12 cellular contexts compared by ENCODE assay signal in the genomic region with DNA sequence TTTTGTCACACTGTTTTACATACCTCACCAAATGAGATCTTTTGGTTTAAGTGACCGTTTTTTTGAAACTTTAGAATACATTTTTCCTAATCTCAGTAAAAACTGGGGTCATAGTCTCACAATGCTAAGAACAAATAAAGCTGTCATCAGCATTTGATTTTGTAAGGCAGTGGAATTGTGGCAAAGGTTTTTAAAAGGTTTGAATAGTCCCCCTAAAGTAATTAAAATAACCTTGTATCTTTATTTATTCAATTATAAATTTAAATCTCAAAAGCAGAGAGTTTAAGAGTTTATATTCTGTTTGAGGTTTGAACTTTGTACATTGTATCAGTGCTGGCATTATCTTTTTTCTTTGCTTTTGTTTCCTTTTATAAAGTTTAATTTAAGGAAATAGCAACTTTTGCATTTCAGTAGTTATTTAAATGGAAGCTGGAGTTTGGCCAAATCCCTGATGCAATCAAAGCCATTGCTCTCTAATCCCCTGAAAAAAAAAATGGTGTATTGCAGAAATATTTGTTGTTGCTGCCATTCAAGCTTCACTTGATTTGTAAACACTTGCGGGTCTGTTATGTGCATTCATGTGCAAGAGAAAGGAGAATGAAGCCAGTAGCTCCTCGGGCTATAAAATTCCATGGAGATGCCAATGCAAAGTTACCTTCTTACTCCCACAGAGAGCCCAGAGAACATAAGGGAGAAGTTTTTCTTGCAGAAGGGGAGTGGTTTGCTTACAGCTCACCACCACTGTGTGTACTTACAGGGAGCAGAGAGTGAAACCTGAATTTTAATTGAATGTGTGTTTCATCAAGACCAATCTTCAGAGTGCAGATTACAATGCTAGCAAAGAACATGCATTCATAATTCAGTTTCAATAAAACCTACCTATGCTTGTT.
DNase-seq lines count a peak whose midpoint lies in the region; ATAC-seq and TF ChIP-seq lines count a peak whose summit lies in the region.
"Had no signal": no experiment of that assay in that cellular context is flagged by ENCODE, and none has a peak within 500 bp of the region (broad histone marks: within the 10 kb centered on the region; RNA-seq: fewer than 3 reads in every experiment).

No MANE protein-coding gene starts in this region.

- POLR2A ChIA-PET in activated CD4-positive, alpha-beta T cell treated with anti-CD3 and anti-CD28 coated beads for 36 hours (lab: Charles Lee): no interaction called here

- H2AFZ ChIP-seq in GM23338: no peak overlapping the region

- ATAC-seq in GM23338 (peak; percentile 99), GM18909 (IDR thresholded peaks at IDR 0.05; ENCODE audit: poor library complexity, unreplicated experiment) (no peak), HG02798 (IDR thresholded peaks at IDR 0.05; ENCODE audit: poor library complexity, unreplicated experiment) (no peak)
- no peak for ATAC-seq in activated CD4-positive, alpha-beta T cell treated with anti-CD3 and anti-CD28 coated beads for 36 hours
- ATAC-seq: activated CD4-positive, CD25-positive, alpha-beta regulatory T cell treated with anti-CD3 and anti-CD28 coated beads, Interleukin-2, amount 50 U/mL, for 24 hours had no signal

- peak overlapping the region; percentile 91 for H3K27ac ChIP-seq in GM23338 (ENCODE audit: low read depth)
- H3K27ac ChIP-seq: HL-60 had no signal

- no peaks in the 10 kb centered on the region for H3K27me3 Mint-ChIP-seq in GM23338 (ENCODE audit: insufficient read depth, low read depth, poor library complexity)
- H3K27me3 Mint-ChIP-seq in nephron (ENCODE audit: low read depth): no peaks in the 10 kb centered on the region
- H3K27me3 Mint-ChIP-seq in activated CD4-positive, alpha-beta T cell treated with anti-CD3 and anti-CD28 coated beads for 36 hours: peaks cover 6% of the 10 kb centered on the region

- no peaks in the 10 kb centered on the region for H3K36me3 ChIP-seq in GM23338 (ENCODE audit: insufficient read depth)

- TF ChIP-seq CTCF in GM23338 (conservative IDR thresholded peaks at IDR 0.05; ENCODE audit: low read depth in 2 of 2): no peak
- no peak for TF ChIP-seq CTCF in epithelial cell of esophagus (IDR thresholded peaks at IDR 0.05; ENCODE audit: insufficient read depth, low read depth, low read length, missing control alignments)
- TF ChIP-seq CTCF in nephron (IDR thresholded peaks at IDR 0.05; ENCODE audit: unreplicated experiment in 3 of 3): no peak

- no peaks in the 10 kb centered on the region for H3K79me2 ChIP-seq in GM23338 (replicated peaks; ENCODE audit: insufficient read depth)

- peak overlapping the region; percentile 94 for H3K27ac Mint-ChIP-seq in GM23338
- peak overlapping the region; percentile 5 to 65 (median 27) for H3K27ac Mint-ChIP-seq in nephron
- H3K27ac Mint-ChIP-seq in activated CD4-positive, alpha-beta T cell treated with anti-CD3 and anti-CD28 coated beads for 36 hours: no peak overlapping the region
- H3K27ac Mint-ChIP-seq: activated naive CD8-positive, alpha-beta T cell treated with anti-CD3 and anti-CD28 coated beads, Interleukin-2, amount 10 ng/mL, durations not matched to agents 7 days and 5 days had no signal

- peaks cover 33% of the 10 kb centered on the region for H3K4me1 Mint-ChIP-seq in GM23338
- peaks cover 11% of the 10 kb centered on the region for H3K4me1 Mint-ChIP-seq in nephron
- H3K4me1 Mint-ChIP-seq in activated CD4-positive, alpha-beta T cell treated with anti-CD3 and anti-CD28 coated beads for 36 hours: no peaks in the 10 kb centered on the region
- H3K4me1 Mint-ChIP-seq: activated naive CD8-positive, alpha-beta T cell treated with anti-CD3 and anti-CD28 coated beads, Interleukin-2, amount 10 ng/mL, durations not matched to agents 7 days and 5 days had no signal

- no peaks in the 10 kb centered on the region for H3K27me3 ChIP-seq in GM23338 (ENCODE audit: insufficient read depth)

- H4K20me1 ChIP-seq in GM23338 (replicated peaks; ENCODE audit: insufficient read depth): no peaks in the 10 kb centered on the region

- H3K4me3 Mint-ChIP-seq in GM23338 (peak overlapping the region; percentile 54), nephron (no peak overlapping the region)
- H3K4me3 Mint-ChIP-seq in activated CD4-positive, alpha-beta T cell treated with anti-CD3 and anti-CD28 coated beads for 36 hours: no peak overlapping the region
- H3K4me3 Mint-ChIP-seq: activated naive CD8-positive, alpha-beta T cell treated with anti-CD3 and anti-CD28 coated beads, Interleukin-2, amount 10 ng/mL, durations not matched to agents 7 days and 5 days had no signal

- DNase-seq in GM23338 (ENCODE audit: low spot score) (peak; percentile 90), NCI-H460 (ENCODE audit: extremely low read depth, low read depth) (peak; percentile 20), epithelial cell of esophagus (ENCODE audit: low read depth) (peak; percentile 66)
- DNase-seq in stimulated activated CD4-positive, alpha-beta T cell treated with anti-CD3 and anti-CD28 coated beads, Interleukin-4, amount 100 ng/mL, for 24 hours: no peak
- DNase-seq in activated CD4-positive, alpha-beta T cell treated with anti-CD3 and anti-CD28 coated beads for 36 hours: no peak
- DNase-seq: activated naive CD8-positive, alpha-beta T cell treated with anti-CD3 and anti-CD28 coated beads, Interleukin-2, amount 10 ng/mL, durations not matched to agents 7 days and 5 days; NCI-H774 had no signal

- H3K9me2 ChIP-seq in GM23338 (ENCODE audit: insufficient read depth): no peaks in the 10 kb centered on the region

- peaks cover 14% of the 10 kb centered on the region; the same call in 2 of the 3 replicates for H3K36me3 Mint-ChIP-seq in GM23338 (ENCODE audit: low read depth)
- peaks cover 11% of the 10 kb centered on the region for H3K36me3 Mint-ChIP-seq in nephron (ENCODE audit: low read depth)
- H3K36me3 Mint-ChIP-seq in activated CD4-positive, alpha-beta T cell treated with anti-CD3 and anti-CD28 coated beads for 36 hours (ENCODE audit: low read depth): no peaks in the 10 kb centered on the region
- H3K36me3 Mint-ChIP-seq: activated naive CD8-positive, alpha-beta T cell treated with anti-CD3 and anti-CD28 coated beads, Interleukin-2, amount 10 ng/mL, durations not matched to agents 7 days and 5 days had no signal

- intact Hi-C loops in activated CD4-positive, alpha-beta T cell treated with anti-CD3 and anti-CD28 coated beads for 36 hours (cut with DNase I, micrococcal nuclease): no loop called here

- no peaks in the 10 kb centered on the region for H3F3A ChIP-seq in GM23338 (replicated peaks; ENCODE audit: low read depth)

- CTCF ChIA-PET in activated CD4-positive, alpha-beta T cell treated with anti-CD3 and anti-CD28 coated beads for 36 hours (lab: Charles Lee): interaction anchor here (0.6 kb wide), 1 partner anchor 51 kb away, joined by 4 read pairs; no protein-coding TSS in a partner anchor

- H3K9me3 Mint-ChIP-seq in GM23338 (peaks cover 11% of the 10 kb centered on the region; the same call in 2 of the 3 replicates), nephron (no peaks in the 10 kb centered on the region)
- H3K9me3 Mint-ChIP-seq in activated CD4-positive, alpha-beta T cell treated with anti-CD3 and anti-CD28 coated beads for 36 hours (ENCODE audit: low read depth): no peaks in the 10 kb centered on the region
- H3K9me3 Mint-ChIP-seq: activated naive CD8-positive, alpha-beta T cell treated with anti-CD3 and anti-CD28 coated beads, Interleukin-2, amount 10 ng/mL, durations not matched to agents 7 days and 5 days had no signal

- H3K4me3 ChIP-seq in GM23338: no peak overlapping the region
- H3K4me3 ChIP-seq in epithelial cell of esophagus (ENCODE audit: low read length): no peak overlapping the region

- H3K4me2 ChIP-seq in GM23338: peak overlapping the region; percentile 6

- H3K4me1 ChIP-seq in GM23338 (ENCODE audit: insufficient read depth): peaks cover 28% of the 10 kb centered on the region

TF ChIP-seq in GM23338, 12 proteins besides CTCF, POLR2A, EP300 and RAD21 (continues in another document):
- no peak for TF ChIP-seq JUNB (IDR thresholded peaks at IDR 0.05; ENCODE audit: unreplicated experiment)
- no peak for TF ChIP-seq ZNF114 (CRISPR knock-in tag; IDR thresholded peaks at IDR 0.05)
- TF ChIP-seq, protein P1, sequence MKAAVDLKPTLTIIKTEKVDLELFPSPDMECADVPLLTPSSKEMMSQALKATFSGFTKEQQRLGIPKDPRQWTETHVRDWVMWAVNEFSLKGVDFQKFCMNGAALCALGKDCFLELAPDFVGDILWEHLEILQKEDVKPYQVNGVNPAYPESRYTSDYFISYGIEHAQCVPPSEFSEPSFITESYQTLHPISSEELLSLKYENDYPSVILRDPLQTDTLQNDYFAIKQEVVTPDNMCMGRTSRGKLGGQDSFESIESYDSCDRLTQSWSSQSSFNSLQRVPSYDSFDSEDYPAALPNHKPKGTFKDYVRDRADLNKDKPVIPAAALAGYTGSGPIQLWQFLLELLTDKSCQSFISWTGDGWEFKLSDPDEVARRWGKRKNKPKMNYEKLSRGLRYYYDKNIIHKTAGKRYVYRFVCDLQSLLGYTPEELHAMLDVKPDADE (IDR thresholded peaks at IDR 0.05): no peak
- TF ChIP-seq STAT1 (IDR thresholded peaks at IDR 0.05; ENCODE audit: unreplicated experiment): no peak
- TF ChIP-seq POLR2AphosphoS5 (IDR thresholded peaks at IDR 0.05; ENCODE audit: low read depth): no peak
- no peak for TF ChIP-seq ZNF331 (CRISPR knock-in tag; IDR thresholded peaks at IDR 0.05; ENCODE audit: low read depth)
- TF ChIP-seq, protein P2, sequence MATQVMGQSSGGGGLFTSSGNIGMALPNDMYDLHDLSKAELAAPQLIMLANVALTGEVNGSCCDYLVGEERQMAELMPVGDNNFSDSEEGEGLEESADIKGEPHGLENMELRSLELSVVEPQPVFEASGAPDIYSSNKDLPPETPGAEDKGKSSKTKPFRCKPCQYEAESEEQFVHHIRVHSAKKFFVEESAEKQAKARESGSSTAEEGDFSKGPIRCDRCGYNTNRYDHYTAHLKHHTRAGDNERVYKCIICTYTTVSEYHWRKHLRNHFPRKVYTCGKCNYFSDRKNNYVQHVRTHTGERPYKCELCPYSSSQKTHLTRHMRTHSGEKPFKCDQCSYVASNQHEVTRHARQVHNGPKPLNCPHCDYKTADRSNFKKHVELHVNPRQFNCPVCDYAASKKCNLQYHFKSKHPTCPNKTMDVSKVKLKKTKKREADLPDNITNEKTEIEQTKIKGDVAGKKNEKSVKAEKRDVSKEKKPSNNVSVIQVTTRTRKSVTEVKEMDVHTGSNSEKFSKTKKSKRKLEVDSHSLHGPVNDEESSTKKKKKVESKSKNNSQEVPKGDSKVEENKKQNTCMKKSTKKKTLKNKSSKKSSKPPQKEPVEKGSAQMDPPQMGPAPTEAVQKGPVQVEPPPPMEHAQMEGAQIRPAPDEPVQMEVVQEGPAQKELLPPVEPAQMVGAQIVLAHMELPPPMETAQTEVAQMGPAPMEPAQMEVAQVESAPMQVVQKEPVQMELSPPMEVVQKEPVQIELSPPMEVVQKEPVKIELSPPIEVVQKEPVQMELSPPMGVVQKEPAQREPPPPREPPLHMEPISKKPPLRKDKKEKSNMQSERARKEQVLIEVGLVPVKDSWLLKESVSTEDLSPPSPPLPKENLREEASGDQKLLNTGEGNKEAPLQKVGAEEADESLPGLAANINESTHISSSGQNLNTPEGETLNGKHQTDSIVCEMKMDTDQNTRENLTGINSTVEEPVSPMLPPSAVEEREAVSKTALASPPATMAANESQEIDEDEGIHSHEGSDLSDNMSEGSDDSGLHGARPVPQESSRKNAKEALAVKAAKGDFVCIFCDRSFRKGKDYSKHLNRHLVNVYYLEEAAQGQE (IDR thresholded peaks at IDR 0.05; ENCODE audit: unreplicated experiment): no peak

Comparison
In these comparisons a context has a peak if more than half of its experiments do, and no peak if none do; other contexts are left out.
1. DNase-seq: peak in GM23338 (single experiment), NCI-H460 (single experiment) and epithelial cell of esophagus (single experiment); none in stimulated activated CD4-positive, alpha-beta T cell treated with anti-CD3 and anti-CD28 coated beads, Interleukin-4, amount 100 ng/mL, for 24 hours (single experiment) and activated CD4-positive, alpha-beta T cell treated with anti-CD3 and anti-CD28 coated beads for 36 hours (single experiment).